Comparison of ENCODE assay signal across 8 cellular contexts in genomic region chr10:114876602-114877300, GRCh38. TPM values are rescaled to one million over a fixed set of nuclear protein-coding genes. Genes with fewer than 3 reads are reported as not detected.
DNase-seq lines count a peak whose midpoint lies in the region; ATAC-seq, FAIRE-seq and TF ChIP-seq lines count a peak whose summit lies in the region.

No MANE protein-coding gene starts in this region.

- peak; percentile 11 for DNase-seq in NCI-H2196 (lab: John Stamatoyannopoulos, UW; ENCODE audit: unreplicated experiment)
- DNase-seq in NCI-H2196 treated with DMSO at 0.1 percent for 48 hours (lab: John Stamatoyannopoulos, UW; ENCODE audit: unreplicated experiment) = no peak
- peak; percentile 49 for DNase-seq in HuH-7.5 (ENCODE audit: low spot score)
- peak; percentile 90 for DNase-seq in RWPE1 (ENCODE audit: low spot score)
- peak; percentile 43 to 73 (median 59) for DNase-seq in K562 (ENCODE audit: extremely low read depth in 1 of 4, low spot score in 3 of 4)
- DNase-seq in iPS-NIHi11 (ENCODE audit: low spot score) = peak; percentile 85
- DNase-seq in stimulated activated CD4-positive, alpha-beta T cell treated with anti-CD3 and anti-CD28 coated beads, Interleukin-12 subunit alpha, Interleukin-12 subunit beta, amount 100 ng/mL, for 48 hours (ENCODE audit: low read depth in 2 of 3, low spot score in 1 of 3) = peak; percentile 27 to 46 (median 40)

- peak; percentile 73 for FAIRE-seq in K562 (lab: Jason Lieb, UNC)

- H4K20me1 ChIP-seq in K562 (replicated peaks; ENCODE audit: control insufficient read depth, insufficient read depth, low read length) = no peaks in the 10 kb centered on the region

- intact Hi-C loops in K562 (cut with micrococcal nuclease) = loop anchor here (1.0 to 10.0 kb wide), 4 partner anchors 148 to 404 kb away; no protein-coding TSS in a partner anchor

- TF ChIP-seq RAD21 in K562 (CRISPR knock-in tag; conservative IDR thresholded peaks at IDR 0.05 in 1 of 2, IDR thresholded peaks at IDR 0.05 in 1 of 2) = peak; percentile 72 to 79

- peak overlapping the region; percentile 68 for H2AFZ ChIP-seq in K562 (ENCODE audit: low read depth, low read length)

- TF ChIP-seq CTCF in RWPE1 (conservative IDR thresholded peaks at IDR 0.05; ENCODE audit: low read depth) (peak; percentile 84), K562 (IDR thresholded peaks at IDR 0.05 in 2 of 3, conservative IDR thresholded peaks at IDR 0.05 in 1 of 3; ENCODE audit: insufficient read depth in 2 of 3, low read depth in 1 of 3, low read length in 3 of 3) (peak; percentile 77 to 96 (median 87))

- peaks cover 0 to 2% of the 10 kb centered on the region in 2 experiments; a peak in 2 of 5 replicates for H3K4me1 ChIP-seq in K562 (replicated peaks in 1 of 2; ENCODE audit: control insufficient read depth in 2 of 2, insufficient read depth in 2 of 2, low read length in 2 of 2)

- H3K9me3 ChIP-seq in K562 (replicated peaks; ENCODE audit: control insufficient read depth, insufficient read depth, low read depth, low read length) = no peaks in the 10 kb centered on the region

- H3K4me3 ChIP-seq in K562 = no peak overlapping the region

- peaks cover 0 to 7% of the 10 kb centered on the region in 2 experiments; a peak in 1 of 5 replicates for H3K27me3 ChIP-seq in K562 (ENCODE audit: control insufficient read depth in 2 of 2, insufficient read depth in 2 of 2, low read length in 2 of 2)

- peak overlapping the region; percentile 33; the same call in 1 of the 2 replicates for H3K27ac ChIP-seq in RWPE1
- H3K27ac ChIP-seq in K562 (ENCODE audit: extremely low read depth, low read depth, low read length) = no peak overlapping the region

- no peak overlapping the region for H3K9ac ChIP-seq in K562 (ENCODE audit: insufficient read depth in 1 of 2, low read depth in 2 of 2, low read length in 2 of 2)

- H3K36me3 ChIP-seq in K562 (ENCODE audit: control insufficient read depth, insufficient read depth, low read length) = no peaks in the 10 kb centered on the region

- CTCF ChIA-PET in RWPE1 (lab: Yijun Ruan, JAX) = interaction anchor here (0.5 to 4.7 kb wide), 30 partner anchors 8 to 1774 kb away, joined by 3 to 43 read pairs (median 3); partner anchors contain the start of gene FHIP2A
- CTCF ChIA-PET in K562 (lab: Yijun Ruan, JAX; ENCODE audit: low intra/inter-chr PET ratio) = interaction anchor here (0.8 to 1.0 kb wide), 2 partner anchors 247 to 253 kb away, joined by 3 to 4 read pairs; no protein-coding TSS in a partner anchor

- ATAC-seq in GM21737 (IDR thresholded peaks at IDR 0.05; ENCODE audit: unreplicated experiment) (peak; percentile 71), K562 (peak; percentile 96)

- H3K79me2 ChIP-seq in K562 (ENCODE audit: control insufficient read depth, insufficient read depth, low read length) = no peaks in the 10 kb centered on the region

- TF ChIP-seq POLR2A in K562 (conservative IDR thresholded peaks at IDR 0.05) = no peak

- POLR2A ChIA-PET in RWPE1 (lab: Yijun Ruan, JAX; ENCODE audit: low non-redundant PET) (no interaction called here), K562 (lab: Yijun Ruan, JAX) (no interaction called here)

- no peaks in the 10 kb centered on the region for H3K9me1 ChIP-seq in K562 (ENCODE audit: control insufficient read depth, insufficient read depth, low read length)

- WGBS in K562 (ENCODE audit: insufficient coverage, low coverage, missing lambda C conversion rate) = 3% methylated on average over 15 of the region's 20 CpGs

- H3K4me2 ChIP-seq in K562 (ENCODE audit: insufficient read depth, low read length) = no peak overlapping the region

- in situ Hi-C loops in K562 (cut with MboI) = loop anchor here (25.0 kb wide), 1 partner anchor 236 kb away; no protein-coding TSS in a partner anchor

- TF ChIP-seq EP300 in K562 (IDR thresholded peaks at IDR 0.05; ENCODE audit: low read length) = no peak

- no TSS peak for BruUV-seq in K562 (replicated peaks; lab: Mats Ljungman, UMichigan)

TF ChIP-seq in K562, 482 proteins besides CTCF, POLR2A, EP300 and RAD21 (continues in another document):
- no peak for TF ChIP-seq ZNF354B (CRISPR knock-in tag; IDR thresholded peaks at IDR 0.05)
- peak; percentile 84 for TF ChIP-seq CTCFL (IDR thresholded peaks at IDR 0.05; ENCODE audit: borderline replicate concordance, insufficient read depth, low read depth, low read length, poor library complexity, severe bottlenecking)
- TF ChIP-seq NFATC3 (IDR thresholded peaks at IDR 0.05) = no peak
- TF ChIP-seq CEBPG (CRISPR knock-in tag; IDR thresholded peaks at IDR 0.05) = no peak
- TF ChIP-seq CEBPG (tag; conservative IDR thresholded peaks at IDR 0.05 in 1 of 2, IDR thresholded peaks at IDR 0.05 in 1 of 2) = peak; percentile 22 to 68; a peak in 2 of 4 replicates
- TF ChIP-seq CEBPB (tag; IDR thresholded peaks at IDR 0.05) = peak; percentile 74
- TF ChIP-seq CBFA2T2 (conservative IDR thresholded peaks at IDR 0.05) = no peak
- peak; percentile 33; the same call in 1 of the 2 replicates for TF ChIP-seq DEAF1 (CRISPR knock-in tag; IDR thresholded peaks at IDR 0.05)
- TF ChIP-seq KAT7 (CRISPR knock-in tag; IDR thresholded peaks at IDR 0.05; ENCODE audit: borderline replicate concordance) = no peak
- TF ChIP-seq FOXO4 (CRISPR knock-in tag; IDR thresholded peaks at IDR 0.05) = no peak
- no peak for TF ChIP-seq SREBF1 (IDR thresholded peaks at IDR 0.05; ENCODE audit: borderline replicate concordance, low read depth, low read length)
- no peak for TF ChIP-seq C11orf30 (IDR thresholded peaks at IDR 0.05; ENCODE audit: low read depth)
- peak; percentile 49; the same call in 1 of the 2 replicates for TF ChIP-seq SMC3 (conservative IDR thresholded peaks at IDR 0.05; ENCODE audit: insufficient read depth, low read depth, low read length)

RNA-seq across cellular contexts. Expression of gene FHIP2A, which starts 55.2 kb away (rescaled TPM):
- total RNA-seq in K562 (2011; cell fraction: chromatin; rRNA removed; ENCODE audit: low replicate concordance) = 10.1 and 29.6 TPM in 2 replicates
- 7.5 and 8.5 TPM in 2 replicates for total RNA-seq in K562 (2011; cell fraction: nucleolus; rRNA removed)
- 11.8 and 14.6 TPM in 2 replicates for total RNA-seq in K562 (2011; cell fraction: nucleoplasm; rRNA removed)
- total RNA-seq in K562 (2014; rRNA removed) (1.4 and 1.8 TPM in 2 replicates), K562 (2014; rRNA removed; fragmentation: Illumina TruSeq; extraction: Trizol) (4.3 and 5.1 TPM in 2 replicates), K562 (2015; rRNA removed; fragmentation: Illumina TruSeq; extraction: Trizol) (3.4 and 3.9 TPM in 2 replicates), K562 (2021) (6.4 TPM in 2 replicates)
- polyA plus RNA-seq in K562 (2011; rRNA removed) (7.4 and 10.6 TPM in 2 replicates), K562 (2014; fragmentation: Illumina TruSeq; extraction: Trizol) (3.0 and 3.3 TPM in 2 replicates), K562 (2014; fragmentation: Nextera tagmentation; extraction: Ambion mirVana) (1 to 10 TPM; 1.5 to 1.6 TPM), K562 (2014; rRNA removed) (2.0 and 2.8 TPM in 2 replicates)
- 1.8 and 2.9 TPM in 2 replicates for polyA plus RNA-seq in K562 (2011; cell fraction: cytosol; rRNA removed)
- 10.7 and 17.9 TPM in 2 replicates for polyA plus RNA-seq in K562 (2011; cell fraction: nucleus; rRNA removed)
- polyA plus RNA-seq in K562 (2012) = 2.2 and 3.1 TPM in 2 replicates
- polyA minus RNA-seq in K562 (2011; rRNA and poly(A)+ RNA removed) = 10.9 and 13.2 TPM in 2 replicates
- 8.8 and 14.1 TPM in 2 replicates for polyA minus RNA-seq in K562 (2011; cell fraction: cytosol; rRNA and poly(A)+ RNA removed)
- 6.7 and 12.6 TPM in 2 replicates for polyA minus RNA-seq in K562 (2011; cell fraction: nucleus; rRNA and poly(A)+ RNA removed)
